ENCODE assay signal across 8 cellular contexts in the genomic region with DNA sequence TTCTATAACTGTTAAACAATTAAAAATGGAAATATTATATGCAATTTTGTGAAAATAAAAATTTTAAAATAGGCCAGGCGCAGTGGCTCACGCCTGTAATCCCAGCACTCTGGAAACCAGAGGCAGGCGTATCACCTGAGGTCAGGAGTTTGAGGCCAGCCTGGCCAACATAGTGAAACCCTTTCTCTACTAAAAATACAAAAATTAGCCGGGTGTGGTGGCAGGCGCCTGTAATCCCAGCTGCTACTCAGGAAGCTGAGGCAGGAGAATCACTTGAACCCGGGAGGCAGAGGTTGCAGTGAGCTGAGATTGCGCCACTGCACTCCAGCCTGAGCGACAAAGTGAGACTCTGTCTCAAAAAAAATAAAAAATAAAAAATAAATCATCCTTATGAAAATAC. TPM values are rescaled to one million over a fixed set of nuclear protein-coding genes. Genes with fewer than 3 reads are reported as not detected.
A peak's percentile ranks its signal among the peaks of the same experiment; 100 is the strongest.
DNase-seq lines count a peak whose midpoint lies in the region; ATAC-seq and TF ChIP-seq lines count a peak whose summit lies in the region.
"Not testable (repeated sequence)": the region's sequence is repeated elsewhere in the genome, so short reads cannot be mapped to it uniquely, and the experiment has no call there.

No MANE protein-coding gene starts in this region.

- H4K20me1 ChIP-seq in Loucy (ENCODE audit: insufficient read depth, low read length, poor library complexity, severe bottlenecking): peaks cover 19% of the 10 kb centered on the region

- not testable (repeated sequence) for H3K27ac Mint-ChIP-seq in CD8-positive, alpha-beta T cell
- peak overlapping the region; percentile 97 for H3K27ac Mint-ChIP-seq in activated CD4-positive, alpha-beta T cell treated with anti-CD3 and anti-CD28 coated beads for 36 hours
- H3K27ac Mint-ChIP-seq in brain: peak overlapping the region; percentile 100
- peak overlapping the region; percentile 100 for H3K27ac Mint-ChIP-seq in type B pancreatic cell

- not testable (repeated sequence) for H2BK120ac ChIP-seq in mesenchymal stem cell (ENCODE audit: low read depth, low read length)

- H3K9me2 ChIP-seq in Loucy (replicated peaks; ENCODE audit: low read depth, low read length): not testable (repeated sequence)

- H3K27ac ChIP-seq in CD8-positive, alpha-beta T cell (ENCODE audit: low read depth, low read length); mesenchymal stem cell (ENCODE audit: low read length, poor library complexity, severe bottlenecking): not testable (repeated sequence)
- H3K27ac ChIP-seq in rectal smooth muscle tissue (ENCODE audit: low read depth, low read length): peak overlapping the region; percentile 100

- intact Hi-C loops in CD8-positive, alpha-beta T cell (cut with DNase I, micrococcal nuclease): loop anchor here (10.0 kb wide), 5 partner anchors 378 to 1732 kb away; partner anchors contain the start of genes ADSS2 (in 1 of the 2), AKT3 (in 1 of the 2), CEP170 (in 1 of the 2) and CNST (in 1 of the 2)
- intact Hi-C loops in activated CD4-positive, alpha-beta T cell treated with anti-CD3 and anti-CD28 coated beads for 36 hours (cut with DNase I, micrococcal nuclease): loop anchor here (10.0 kb wide), 3 partner anchors 212 to 1732 kb away; partner anchors contain the start of genes CNST (in 1 of the 2) and TFB2M (in 1 of the 2)

- not testable (repeated sequence) for H3K9me3 Mint-ChIP-seq in CD8-positive, alpha-beta T cell; activated CD4-positive, alpha-beta T cell treated with anti-CD3 and anti-CD28 coated beads for 36 hours (ENCODE audit: low read depth); brain; type B pancreatic cell

- H3F3A ChIP-seq in Loucy (ENCODE audit: low read depth): not testable (repeated sequence)

- peak overlapping the region; percentile 94 for H3K4me3 Mint-ChIP-seq in CD8-positive, alpha-beta T cell
- H3K4me3 Mint-ChIP-seq in activated CD4-positive, alpha-beta T cell treated with anti-CD3 and anti-CD28 coated beads for 36 hours: peak overlapping the region; percentile 80
- H3K4me3 Mint-ChIP-seq in brain: peak overlapping the region in 4 of 5 experiments; percentile 24 to 96 (median 90)
- H3K4me3 Mint-ChIP-seq in type B pancreatic cell: not testable (repeated sequence)

- not testable (repeated sequence) for H3K79me1 ChIP-seq in mesenchymal stem cell (replicated peaks; ENCODE audit: low read length, poor library complexity, severe bottlenecking)

- not testable (repeated sequence) for H3K4ac ChIP-seq in mesenchymal stem cell (ENCODE audit: low read depth in 1 of 2, low read length in 2 of 2)

- H4K8ac ChIP-seq in mesenchymal stem cell (ENCODE audit: low read length): not testable (repeated sequence)

- not testable (repeated sequence) for H3K14ac ChIP-seq in mesenchymal stem cell (ENCODE audit: low read length in 2 of 2)

- H3K27me3 ChIP-seq in CD8-positive, alpha-beta T cell (ENCODE audit: insufficient read depth, low read length); Loucy (ENCODE audit: insufficient read depth, low read length, poor library complexity, severe bottlenecking); mesenchymal stem cell (ENCODE audit: control insufficient read depth in 1 of 2, insufficient read depth in 1 of 2, low read length in 2 of 2); rectal smooth muscle tissue (ENCODE audit: control insufficient read depth, insufficient read depth, low read length): not testable (repeated sequence)

- peak overlapping the region; percentile 96 for H3K9ac ChIP-seq in Loucy (ENCODE audit: low read depth, low read length, poor library complexity, severe bottlenecking)
- peak overlapping the region; percentile 98 for H3K9ac ChIP-seq in mesenchymal stem cell (ENCODE audit: low read length)
- H3K9ac ChIP-seq in rectal smooth muscle tissue (ENCODE audit: low read length): not testable (repeated sequence)

- CTCF ChIA-PET in CD8-positive, alpha-beta T cell (lab: Charles Lee): interaction anchor here (0.7 to 5.3 kb wide), 6 partner anchors 27 to 209 kb away, joined by 3 to 50 read pairs (median 3); partner anchors contain the start of gene HNRNPU
- CTCF ChIA-PET in activated CD4-positive, alpha-beta T cell treated with anti-CD3 and anti-CD28 coated beads for 36 hours (lab: Charles Lee): interaction anchor here (0.6 to 3.6 kb wide), 11 partner anchors 8 to 371 kb away, joined by 3 to 29 read pairs (median 4); partner anchors contain the start of gene HNRNPU

- H3K36me3 ChIP-seq in CD8-positive, alpha-beta T cell (ENCODE audit: insufficient read depth, low read length); Loucy (ENCODE audit: insufficient read depth, low read length); rectal smooth muscle tissue (ENCODE audit: control insufficient read depth, insufficient read depth, low read length): not testable (repeated sequence)
- peaks cover 0 to 11% of the 10 kb centered on the region in 2 experiments for H3K36me3 ChIP-seq in mesenchymal stem cell (ENCODE audit: control insufficient read depth in 1 of 2, insufficient read depth in 2 of 2, low read depth in 1 of 2, low read length in 2 of 2)

- not testable (repeated sequence) for H2BK12ac ChIP-seq in mesenchymal stem cell (ENCODE audit: low read length in 2 of 2)

- peak overlapping the region; percentile 84 for H3K4me3 ChIP-seq in CD8-positive, alpha-beta T cell (ENCODE audit: low read depth, low read length)
- H3K4me3 ChIP-seq in Loucy (ENCODE audit: low read length, poor library complexity, severe bottlenecking): peak overlapping the region; percentile 98
- H3K4me3 ChIP-seq in fibroblast of mammary gland (ENCODE audit: control insufficient read depth, low read depth, low read length): peak overlapping the region; percentile 53
- H3K4me3 ChIP-seq in mesenchymal stem cell (ENCODE audit: insufficient read depth in 1 of 2, low read depth in 1 of 2, low read length in 2 of 2): peak overlapping the region in 1 of 2 experiments; percentile 90
- H3K4me3 ChIP-seq in rectal smooth muscle tissue (ENCODE audit: low read length): not testable (repeated sequence)

- H2BK5ac ChIP-seq in mesenchymal stem cell (ENCODE audit: low read depth, low read length, poor library complexity, severe bottlenecking): not testable (repeated sequence)

- peaks cover 26% of the 10 kb centered on the region for H3K4me1 ChIP-seq in CD8-positive, alpha-beta T cell (ENCODE audit: insufficient read depth, low read length)
- H3K4me1 ChIP-seq in Loucy (ENCODE audit: insufficient read depth, low read length, poor library complexity, severe bottlenecking): peaks cover 26% of the 10 kb centered on the region
- H3K4me1 ChIP-seq in mesenchymal stem cell (ENCODE audit: control insufficient read depth, insufficient read depth, low read depth, low read length); rectal smooth muscle tissue (ENCODE audit: control insufficient read depth, insufficient read depth, low read length): not testable (repeated sequence)

- H3K4me1 Mint-ChIP-seq in CD8-positive, alpha-beta T cell (ENCODE audit: low read depth): peaks cover 29% of the 10 kb centered on the region
- H3K4me1 Mint-ChIP-seq in activated CD4-positive, alpha-beta T cell treated with anti-CD3 and anti-CD28 coated beads for 36 hours: peaks cover 26% of the 10 kb centered on the region
- H3K4me1 Mint-ChIP-seq in brain (peaks cover 31% of the 10 kb centered on the region), type B pancreatic cell (ENCODE audit: unreplicated experiment) (peaks cover 19% of the 10 kb centered on the region)

- H4K91ac ChIP-seq in mesenchymal stem cell (ENCODE audit: low read length): not testable (repeated sequence)

- DNase-seq in CD8-positive, alpha-beta T cell; activated CD4-positive, alpha-beta T cell treated with anti-CD3 and anti-CD28 coated beads for 36 hours; fibroblast of mammary gland (ENCODE audit: low read depth); mesenchymal stem cell; type B pancreatic cell (ENCODE audit: extremely low spot score, unreplicated experiment): not testable (repeated sequence)

- not testable (repeated sequence) for H2BK15ac ChIP-seq in mesenchymal stem cell (ENCODE audit: low read depth, poor library complexity, severe bottlenecking)

- H3K4me2 ChIP-seq in Loucy (ENCODE audit: low read depth, low read length, poor library complexity, severe bottlenecking): peak overlapping the region; percentile 76
- not testable (repeated sequence) for H3K4me2 ChIP-seq in mesenchymal stem cell (ENCODE audit: low read length, poor library complexity, severe bottlenecking)

- H3K18ac ChIP-seq in mesenchymal stem cell (ENCODE audit: low read depth in 1 of 2, low read length in 2 of 2): not testable (repeated sequence)

- H3K36me3 Mint-ChIP-seq in CD8-positive, alpha-beta T cell: peaks cover 24% of the 10 kb centered on the region
- peaks cover 23% of the 10 kb centered on the region for H3K36me3 Mint-ChIP-seq in activated CD4-positive, alpha-beta T cell treated with anti-CD3 and anti-CD28 coated beads for 36 hours (ENCODE audit: low read depth)
- H3K36me3 Mint-ChIP-seq in brain: peaks cover 18% of the 10 kb centered on the region
- H3K36me3 Mint-ChIP-seq in type B pancreatic cell: not testable (repeated sequence)

- H3K79me2 ChIP-seq in Loucy (ENCODE audit: insufficient read depth, low read length): peaks cover 30% of the 10 kb centered on the region

- not testable (repeated sequence) for H3K9me3 ChIP-seq in CD8-positive, alpha-beta T cell (ENCODE audit: low read length); Loucy (ENCODE audit: insufficient read depth, low read depth, low read length); mesenchymal stem cell (ENCODE audit: control insufficient read depth, low read length)

- peak overlapping the region; percentile 92; the same call in 1 of the 2 replicates for H2AFZ ChIP-seq in Loucy (ENCODE audit: low read length)
- H2AFZ ChIP-seq in mesenchymal stem cell (ENCODE audit: low read depth, low read length): not testable (repeated sequence)

- not testable (repeated sequence) for TF ChIP-seq CTCF in CD8-positive, alpha-beta T cell (IDR thresholded peaks at IDR 0.05); Loucy (conservative IDR thresholded peaks at IDR 0.05; ENCODE audit: low read length); brain (conservative IDR thresholded peaks at IDR 0.05); fibroblast of mammary gland (conservative IDR thresholded peaks at IDR 0.05; ENCODE audit: control insufficient read depth, insufficient read depth, low read depth, low read length); type B pancreatic cell (conservative IDR thresholded peaks at IDR 0.05)

- not testable (repeated sequence) for H3K27me3 Mint-ChIP-seq in CD8-positive, alpha-beta T cell (ENCODE audit: low read depth); activated CD4-positive, alpha-beta T cell treated with anti-CD3 and anti-CD28 coated beads for 36 hours; brain; type B pancreatic cell

- not testable (repeated sequence) for ATAC-seq in CD8-positive, alpha-beta T cell; activated CD4-positive, alpha-beta T cell treated with anti-CD3 and anti-CD28 coated beads for 36 hours

- POLR2A ChIA-PET in CD8-positive, alpha-beta T cell (lab: Charles Lee): interaction anchor here (0.8 to 27.3 kb wide), 7 partner anchors 25 to 382 kb away, joined by 3 to 762 read pairs (median 12); partner anchors contain the start of genes CATSPERE, DESI2 and HNRNPU
- POLR2A ChIA-PET in activated CD4-positive, alpha-beta T cell treated with anti-CD3 and anti-CD28 coated beads for 36 hours (lab: Charles Lee): not testable (repeated sequence)

- WGBS in mesenchymal stem cell: 73% methylated on average over 6 of the region's 8 CpGs

- H3K23ac ChIP-seq in mesenchymal stem cell (ENCODE audit: low read length in 2 of 2): not testable (repeated sequence)

- not testable (repeated sequence) for H2AK5ac ChIP-seq in mesenchymal stem cell (ENCODE audit: low read length, severe bottlenecking)

RNA-seq across cellular contexts. Expression of gene COX20, which starts 2.2 kb away (rescaled TPM):
- total RNA-seq in CD8-positive, alpha-beta T cell: 10 to 100 TPM; 17.4 to 17.7 TPM
- total RNA-seq in activated CD4-positive, alpha-beta T cell treated with anti-CD3 and anti-CD28 coated beads for 36 hours: 10 to 100 TPM; 32.0 to 33.2 TPM
- polyA plus RNA-seq in brain (ENCODE audit: insufficient read depth, low read depth, low replicate concordance): 32.3 TPM
- 70.6 TPM for polyA plus RNA-seq in mesenchymal stem cell (2013, experiment 1 of 2)
- polyA plus RNA-seq in mesenchymal stem cell (2013, experiment 2 of 2): 71.2 TPM
- 22.7 TPM in 2 replicates for total RNA-seq in type B pancreatic cell (ENCODE audit: low replicate concordance)

RNA-seq across cellular contexts. Expression of gene HNRNPU, which starts 31.1 kb away (rescaled TPM):
- 100 to 1,000 TPM; 411 to 415 TPM for total RNA-seq in CD8-positive, alpha-beta T cell
- 100 to 1,000 TPM; 521 to 532 TPM for total RNA-seq in activated CD4-positive, alpha-beta T cell treated with anti-CD3 and anti-CD28 coated beads for 36 hours
- 461 TPM for polyA plus RNA-seq in brain (ENCODE audit: insufficient read depth, low read depth, low replicate concordance)
- polyA plus RNA-seq in mesenchymal stem cell (2013, experiment 1 of 2): 184 TPM
- 179 TPM for polyA plus RNA-seq in mesenchymal stem cell (2013, experiment 2 of 2)
- 328 and 485 TPM in 2 replicates for total RNA-seq in type B pancreatic cell (ENCODE audit: low replicate concordance)
